24 cellular contexts compared by ENCODE assay signal in the genomic region with DNA sequence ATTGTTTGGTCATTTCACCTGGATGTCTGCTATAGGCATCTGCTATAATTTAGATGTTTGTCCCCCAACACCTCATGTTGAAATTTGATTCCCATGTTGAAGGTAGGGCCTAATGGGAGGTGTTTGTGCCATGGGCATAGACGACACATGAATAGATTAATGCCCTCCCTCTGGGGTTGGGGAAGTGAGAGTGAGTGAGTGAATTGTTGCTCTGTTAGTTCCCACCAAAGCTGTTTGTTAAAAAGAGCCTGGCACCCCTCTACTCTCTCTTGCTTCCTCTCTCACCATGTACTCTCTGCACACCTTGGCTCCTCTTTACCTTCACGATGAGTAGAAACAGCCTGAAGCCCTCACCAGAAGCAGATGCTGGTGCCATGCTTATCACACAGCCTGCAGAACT. TPM values are rescaled to one million over a fixed set of nuclear protein-coding genes. Genes with fewer than 3 reads are reported as not detected.
"Had no signal": no experiment of that assay in that cellular context is flagged by ENCODE, and none has a peak within 500 bp of the region (broad histone marks: within the 10 kb centered on the region; RNA-seq: fewer than 3 reads in every experiment).

No MANE protein-coding gene starts in this region.

- H3K4me1 ChIP-seq: SJSA1 had no signal

- DNase-seq: Karpas-422, KG1, MG63, MV-4-11, NCI-H1048, NCI-H1105, NCI-H1417, NCI-H1436 treated with DMSO at 0.1 percent for 48 hours, NCI-H1694 treated with DMSO at 0.1 percent for 48 hours, NCI-H1930, NCI-H2081, NCI-H2107, NCI-H2227 treated with DMSO at 0.1 percent for 48 hours, NCI-H524, NCI-H526 treated with DMSO at 0.1 percent for 48 hours, NCI-H774, Right ventricle myocardium superior, RPMI8226, SIG-M5 had no signal

- H3K27ac ChIP-seq: SJSA1, SK-N-MC had no signal

- FAIRE-seq: RCC 7860 had no signal

- H3K9me3 ChIP-seq: MG63, SJSA1 had no signal

- H3K4me3 ChIP-seq: MG63, SJSA1, SK-N-MC had no signal

- H3K36me3 ChIP-seq: MG63, SJSA1 had no signal

- H3K27me3 ChIP-seq: SJSA1 had no signal

RNA-seq across cellular contexts. Expression of a gene that starts 42.6 kb away (rescaled TPM):
- total RNA-seq: HT-29, NCI-H460, Right ventricle myocardium superior, SJSA1 had no signal
